Comparison of ENCODE assay signal across 9 cellular contexts in the genomic region with DNA sequence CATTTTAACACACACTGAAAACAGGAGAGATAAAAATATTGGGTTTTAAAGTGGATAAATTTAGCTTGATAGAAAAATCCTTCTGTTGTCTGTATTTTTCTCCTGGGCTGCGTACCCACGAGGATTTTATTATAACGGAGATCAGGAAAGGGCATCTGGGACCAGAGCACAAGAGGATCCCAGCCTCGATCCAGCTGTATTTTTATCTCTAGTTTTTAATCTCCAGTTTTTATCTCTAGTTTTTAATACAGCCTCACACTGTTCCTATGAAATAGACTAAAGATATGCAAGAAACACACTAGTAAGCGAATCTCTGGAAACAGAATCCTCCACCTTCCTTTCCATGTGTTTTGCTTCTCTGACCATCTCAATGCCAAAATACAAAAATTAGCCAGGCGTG.
"Had no signal": no experiment of that assay in that cellular context is flagged by ENCODE, and none has a peak within 500 bp of the region (broad histone marks: within the 10 kb centered on the region; RNA-seq: fewer than 3 reads in every experiment).

No MANE protein-coding gene starts in this region.

- H3K9me3 ChIP-seq: HAP-1 had no signal

- DNase-seq: GM23248, GOT3, H7, H9, HCEC 1CT, HFFc6 had no signal

- H3K4me2 ChIP-seq: GM23338 had no signal

- H3K9ac ChIP-seq: GM23248 had no signal

- H2AFZ ChIP-seq: GM23248, GM23338 had no signal

- H3K27ac Mint-ChIP-seq: GM23338, H9, HFFc6 had no signal

- H3K4me3 Mint-ChIP-seq: GM23338, H9, HFFc6 had no signal

- H3K4me3 ChIP-seq: GM23248, GM23338, HAP-1 had no signal

- H3K9me3 Mint-ChIP-seq: H9, HFFc6 had no signal

- H3K27ac ChIP-seq: GM23248 had no signal

- ATAC-seq: GM23338, HCT116 had no signal

- H3K36me3 ChIP-seq: HAP-1 had no signal
